In the genomic region with DNA sequence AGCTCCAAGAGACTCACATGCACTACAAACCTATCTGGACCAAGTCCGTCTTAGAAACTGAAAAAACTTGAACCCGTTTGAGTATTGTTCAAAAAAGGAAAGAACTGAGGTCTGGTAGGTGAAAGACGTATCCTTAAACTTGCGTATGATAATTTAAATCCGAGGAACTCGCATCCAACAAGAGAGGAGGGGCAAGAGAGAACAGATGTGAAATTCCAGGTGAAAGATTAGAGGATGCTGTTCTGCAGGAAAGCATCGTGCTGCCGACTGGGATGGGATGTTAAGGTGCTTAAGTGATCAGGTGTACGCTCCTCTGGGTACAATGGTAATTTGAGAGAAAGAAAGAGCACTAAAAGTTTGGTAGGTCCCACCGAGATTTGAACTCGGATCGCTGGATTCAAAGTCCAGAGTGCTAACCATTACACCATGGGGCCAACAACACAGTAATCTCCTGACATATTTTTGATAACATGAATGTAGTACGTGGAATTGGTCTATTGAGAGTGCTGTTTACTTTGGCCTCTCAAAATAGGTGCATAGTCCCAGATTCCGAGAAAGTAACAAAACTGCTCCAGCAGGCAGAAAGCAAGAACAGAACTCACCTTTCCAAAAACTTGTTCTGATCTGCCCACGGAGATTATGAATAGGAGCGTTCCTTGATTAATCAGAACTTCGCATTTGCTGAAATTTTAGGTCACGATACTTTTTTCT, we compare ENCODE assay signal across 1 cellular context.
TF ChIP-seq lines count a peak whose summit lies in the region.

No MANE protein-coding gene starts in this region.

TF ChIP-seq in HepG2, 621 proteins besides CTCF, POLR2A, EP300 and RAD21 (continued from another document and continues in another):
- TF ChIP-seq, protein P1, sequence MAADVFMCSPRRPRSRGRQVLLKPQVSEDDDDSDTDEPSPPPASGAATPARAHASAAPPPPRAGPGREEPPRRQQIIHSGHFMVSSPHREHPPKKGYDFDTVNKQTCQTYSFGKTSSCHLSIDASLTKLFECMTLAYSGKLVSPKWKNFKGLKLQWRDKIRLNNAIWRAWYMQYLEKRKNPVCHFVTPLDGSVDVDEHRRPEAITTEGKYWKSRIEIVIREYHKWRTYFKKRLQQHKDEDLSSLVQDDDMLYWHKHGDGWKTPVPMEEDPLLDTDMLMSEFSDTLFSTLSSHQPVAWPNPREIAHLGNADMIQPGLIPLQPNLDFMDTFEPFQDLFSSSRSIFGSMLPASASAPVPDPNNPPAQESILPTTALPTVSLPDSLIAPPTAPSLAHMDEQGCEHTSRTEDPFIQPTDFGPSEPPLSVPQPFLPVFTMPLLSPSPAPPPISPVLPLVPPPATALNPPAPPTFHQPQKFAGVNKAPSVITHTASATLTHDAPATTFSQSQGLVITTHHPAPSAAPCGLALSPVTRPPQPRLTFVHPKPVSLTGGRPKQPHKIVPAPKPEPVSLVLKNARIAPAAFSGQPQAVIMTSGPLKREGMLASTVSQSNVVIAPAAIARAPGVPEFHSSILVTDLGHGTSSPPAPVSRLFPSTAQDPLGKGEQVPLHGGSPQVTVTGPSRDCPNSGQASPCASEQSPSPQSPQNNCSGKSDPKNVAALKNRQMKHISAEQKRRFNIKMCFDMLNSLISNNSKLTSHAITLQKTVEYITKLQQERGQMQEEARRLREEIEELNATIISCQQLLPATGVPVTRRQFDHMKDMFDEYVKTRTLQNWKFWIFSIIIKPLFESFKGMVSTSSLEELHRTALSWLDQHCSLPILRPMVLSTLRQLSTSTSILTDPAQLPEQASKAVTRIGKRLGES (CRISPR knock-in tag; IDR thresholded peaks at IDR 0.05; ENCODE audit: borderline replicate concordance): no peak
- TF ChIP-seq YEATS2 (CRISPR knock-in tag; IDR thresholded peaks at IDR 0.05; ENCODE audit: borderline replicate concordance): peak; percentile 35; the same call in 1 of the 2 replicates
- TF ChIP-seq ETS1 (CRISPR knock-in tag; IDR thresholded peaks at IDR 0.05): no peak
- TF ChIP-seq, protein P2, sequence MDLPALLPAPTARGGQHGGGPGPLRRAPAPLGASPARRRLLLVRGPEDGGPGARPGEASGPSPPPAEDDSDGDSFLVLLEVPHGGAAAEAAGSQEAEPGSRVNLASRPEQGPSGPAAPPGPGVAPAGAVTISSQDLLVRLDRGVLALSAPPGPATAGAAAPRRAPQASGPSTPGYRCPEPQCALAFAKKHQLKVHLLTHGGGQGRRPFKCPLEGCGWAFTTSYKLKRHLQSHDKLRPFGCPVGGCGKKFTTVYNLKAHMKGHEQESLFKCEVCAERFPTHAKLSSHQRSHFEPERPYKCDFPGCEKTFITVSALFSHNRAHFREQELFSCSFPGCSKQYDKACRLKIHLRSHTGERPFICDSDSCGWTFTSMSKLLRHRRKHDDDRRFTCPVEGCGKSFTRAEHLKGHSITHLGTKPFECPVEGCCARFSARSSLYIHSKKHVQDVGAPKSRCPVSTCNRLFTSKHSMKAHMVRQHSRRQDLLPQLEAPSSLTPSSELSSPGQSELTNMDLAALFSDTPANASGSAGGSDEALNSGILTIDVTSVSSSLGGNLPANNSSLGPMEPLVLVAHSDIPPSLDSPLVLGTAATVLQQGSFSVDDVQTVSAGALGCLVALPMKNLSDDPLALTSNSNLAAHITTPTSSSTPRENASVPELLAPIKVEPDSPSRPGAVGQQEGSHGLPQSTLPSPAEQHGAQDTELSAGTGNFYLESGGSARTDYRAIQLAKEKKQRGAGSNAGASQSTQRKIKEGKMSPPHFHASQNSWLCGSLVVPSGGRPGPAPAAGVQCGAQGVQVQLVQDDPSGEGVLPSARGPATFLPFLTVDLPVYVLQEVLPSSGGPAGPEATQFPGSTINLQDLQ (CRISPR knock-in tag; IDR thresholded peaks at IDR 0.05): no peak
- peak; percentile 65; the same call in 1 of the 2 replicates for TF ChIP-seq SALL1 (CRISPR knock-in tag; IDR thresholded peaks at IDR 0.05)
- no peak for TF ChIP-seq ZNF549 (CRISPR knock-in tag; IDR thresholded peaks at IDR 0.05)
- no peak for TF ChIP-seq ZMYM2 (CRISPR knock-in tag; IDR thresholded peaks at IDR 0.05)
- TF ChIP-seq ZNF3 (CRISPR knock-in tag; IDR thresholded peaks at IDR 0.05): no peak
- no peak for TF ChIP-seq ZNF563 (CRISPR knock-in tag; IDR thresholded peaks at IDR 0.05)
- TF ChIP-seq TCF12 (IDR thresholded peaks at IDR 0.05): no peak
- TF ChIP-seq TCF12 (CRISPR knock-in tag; IDR thresholded peaks at IDR 0.05): no peak
- TF ChIP-seq ZNF619 (CRISPR knock-in tag; IDR thresholded peaks at IDR 0.05): no peak
- no peak for TF ChIP-seq ZNF496 (CRISPR knock-in tag; IDR thresholded peaks at IDR 0.05; ENCODE audit: insufficient replicate concordance)
- TF ChIP-seq ARID3A (IDR thresholded peaks at IDR 0.05; ENCODE audit: low read depth, low read length): peak; percentile 98
- TF ChIP-seq ZNF33A (CRISPR knock-in tag; IDR thresholded peaks at IDR 0.05; ENCODE audit: borderline replicate concordance): peak; percentile 52; the same call in 1 of the 2 replicates
- TF ChIP-seq EEA1 (CRISPR knock-in tag; IDR thresholded peaks at IDR 0.05; ENCODE audit: borderline replicate concordance): no peak
- TF ChIP-seq, protein P3, sequence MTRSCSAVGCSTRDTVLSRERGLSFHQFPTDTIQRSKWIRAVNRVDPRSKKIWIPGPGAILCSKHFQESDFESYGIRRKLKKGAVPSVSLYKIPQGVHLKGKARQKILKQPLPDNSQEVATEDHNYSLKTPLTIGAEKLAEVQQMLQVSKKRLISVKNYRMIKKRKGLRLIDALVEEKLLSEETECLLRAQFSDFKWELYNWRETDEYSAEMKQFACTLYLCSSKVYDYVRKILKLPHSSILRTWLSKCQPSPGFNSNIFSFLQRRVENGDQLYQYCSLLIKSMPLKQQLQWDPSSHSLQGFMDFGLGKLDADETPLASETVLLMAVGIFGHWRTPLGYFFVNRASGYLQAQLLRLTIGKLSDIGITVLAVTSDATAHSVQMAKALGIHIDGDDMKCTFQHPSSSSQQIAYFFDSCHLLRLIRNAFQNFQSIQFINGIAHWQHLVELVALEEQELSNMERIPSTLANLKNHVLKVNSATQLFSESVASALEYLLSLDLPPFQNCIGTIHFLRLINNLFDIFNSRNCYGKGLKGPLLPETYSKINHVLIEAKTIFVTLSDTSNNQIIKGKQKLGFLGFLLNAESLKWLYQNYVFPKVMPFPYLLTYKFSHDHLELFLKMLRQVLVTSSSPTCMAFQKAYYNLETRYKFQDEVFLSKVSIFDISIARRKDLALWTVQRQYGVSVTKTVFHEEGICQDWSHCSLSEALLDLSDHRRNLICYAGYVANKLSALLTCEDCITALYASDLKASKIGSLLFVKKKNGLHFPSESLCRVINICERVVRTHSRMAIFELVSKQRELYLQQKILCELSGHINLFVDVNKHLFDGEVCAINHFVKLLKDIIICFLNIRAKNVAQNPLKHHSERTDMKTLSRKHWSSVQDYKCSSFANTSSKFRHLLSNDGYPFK (CRISPR knock-in tag; IDR thresholded peaks at IDR 0.05; ENCODE audit: borderline replicate concordance): no peak
- 0 out of 2 replicates have a peak, but pooled peaks have one; percentile 32 for TF ChIP-seq ZFAT (CRISPR knock-in tag; conservative IDR thresholded peaks at IDR 0.05)
- no peak for TF ChIP-seq SPEN (CRISPR knock-in tag; IDR thresholded peaks at IDR 0.05; ENCODE audit: low read depth)
- TF ChIP-seq ATF7-NPFF (CRISPR knock-in tag; IDR thresholded peaks at IDR 0.05; ENCODE audit: low read depth): no peak
- TF ChIP-seq CREB3 (CRISPR knock-in tag; IDR thresholded peaks at IDR 0.05): no peak
- TF ChIP-seq STAT5B (CRISPR knock-in tag; IDR thresholded peaks at IDR 0.05): no peak
- TF ChIP-seq, protein P4, sequence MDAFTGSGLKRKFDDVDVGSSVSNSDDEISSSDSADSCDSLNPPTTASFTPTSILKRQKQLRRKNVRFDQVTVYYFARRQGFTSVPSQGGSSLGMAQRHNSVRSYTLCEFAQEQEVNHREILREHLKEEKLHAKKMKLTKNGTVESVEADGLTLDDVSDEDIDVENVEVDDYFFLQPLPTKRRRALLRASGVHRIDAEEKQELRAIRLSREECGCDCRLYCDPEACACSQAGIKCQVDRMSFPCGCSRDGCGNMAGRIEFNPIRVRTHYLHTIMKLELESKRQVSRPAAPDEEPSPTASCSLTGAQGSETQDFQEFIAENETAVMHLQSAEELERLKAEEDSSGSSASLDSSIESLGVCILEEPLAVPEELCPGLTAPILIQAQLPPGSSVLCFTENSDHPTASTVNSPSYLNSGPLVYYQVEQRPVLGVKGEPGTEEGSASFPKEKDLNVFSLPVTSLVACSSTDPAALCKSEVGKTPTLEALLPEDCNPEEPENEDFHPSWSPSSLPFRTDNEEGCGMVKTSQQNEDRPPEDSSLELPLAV (CRISPR knock-in tag; conservative IDR thresholded peaks at IDR 0.05; ENCODE audit: low read depth): no peak
- TF ChIP-seq ZNF687 (CRISPR knock-in tag; IDR thresholded peaks at IDR 0.05): no peak
- TF ChIP-seq ZNF513 (CRISPR knock-in tag; conservative IDR thresholded peaks at IDR 0.05): 0 out of 2 replicates have a peak, but pooled peaks have one; percentile 14
- peak; percentile 80; the same call in 1 of the 2 replicates for TF ChIP-seq HOXA5 (CRISPR knock-in tag; IDR thresholded peaks at IDR 0.05)
- TF ChIP-seq GFI1 (CRISPR knock-in tag; IDR thresholded peaks at IDR 0.05; ENCODE audit: borderline replicate concordance): peak; percentile 56; the same call in 1 of the 2 replicates
- TF ChIP-seq ZNF891 (CRISPR knock-in tag; IDR thresholded peaks at IDR 0.05): no peak
- TF ChIP-seq ZNF138 (CRISPR knock-in tag; IDR thresholded peaks at IDR 0.05; ENCODE audit: low read depth): no peak
- no peak for TF ChIP-seq ZNF337 (CRISPR knock-in tag; IDR thresholded peaks at IDR 0.05; ENCODE audit: borderline replicate concordance, low read depth)
- no peak for TF ChIP-seq ZNF329 (CRISPR knock-in tag; IDR thresholded peaks at IDR 0.05; ENCODE audit: low read depth)
